Comparison of ENCODE assay signal across 17 cellular contexts in the genomic region with DNA sequence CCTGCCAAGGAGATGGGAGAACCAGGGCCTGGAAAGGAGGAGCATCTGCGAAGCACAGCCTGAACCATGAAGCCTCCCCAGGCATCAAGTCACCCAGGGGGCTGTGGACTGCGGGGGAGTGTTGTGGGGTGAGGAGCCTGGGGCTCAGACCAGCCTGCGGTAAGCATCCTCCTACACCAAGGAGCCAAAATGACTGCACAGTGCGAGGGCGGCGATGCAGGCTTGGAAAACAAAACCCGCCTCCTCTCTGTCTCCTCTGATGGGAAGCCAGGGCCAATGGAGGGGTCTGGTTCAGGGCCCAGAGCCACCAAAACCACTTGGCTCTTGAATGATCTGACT. TPM values are rescaled to one million over a fixed set of nuclear protein-coding genes. Genes with fewer than 3 reads are reported as not detected.
DNase-seq lines count a peak whose midpoint lies in the region; ATAC-seq and TF ChIP-seq lines count a peak whose summit lies in the region.
"Had no signal": no experiment of that assay in that cellular context is flagged by ENCODE, and none has a peak within 500 bp of the region (broad histone marks: within the 10 kb centered on the region; RNA-seq: fewer than 3 reads in every experiment).

No MANE protein-coding gene starts in this region.

- peak overlapping the region; percentile 46 for H3K4me3 Mint-ChIP-seq in activated T-helper 1 cell treated with anti-CD3 and anti-CD28 coated beads, Interleukin-12 subunit alpha, Interleukin-12 subunit beta, Interleukin-2, Interleukin-4 antibody, amounts not matched to agents 30 ng/mL and 10 ng/mL and 1 ng/mL, durations not matched to agents 14 hours and 24 hours and 36 hours
- peak overlapping the region in 1 of 2 donors; percentile 60 for H3K4me3 Mint-ChIP-seq in stimulated activated naive CD8-positive, alpha-beta T cell treated with anti-CD3 and anti-CD28 coated beads, Interleukin-15, amount 100 ng/mL, for 72 hours
- H3K4me3 Mint-ChIP-seq: naive B cell had no signal

- DNase-seq in right atrium auricular region (ENCODE audit: low spot score) (peak; percentile 2), cardiac septum (ENCODE audit: low spot score) (no peak), neuronal stem cell (ENCODE audit: low spot score) (no peak), NCI-H748 (lab: John Stamatoyannopoulos, UW; ENCODE audit: unreplicated experiment) (no peak), globus pallidus (ENCODE audit: low spot score) (no peak), SIG-M5 (lab: John Stamatoyannopoulos, UW) (no peak)
- DNase-seq in activated T-helper 1 cell treated with anti-CD3 and anti-CD28 coated beads, Interleukin-12 subunit alpha, Interleukin-12 subunit beta, Interleukin-2, Interleukin-4 antibody, amounts not matched to agents 30 ng/mL and 10 ng/mL and 1 ng/mL, durations not matched to agents 14 hours and 24 hours and 36 hours (ENCODE audit: low spot score) = peak; percentile 37
- no peak for DNase-seq in stimulated activated naive CD8-positive, alpha-beta T cell treated with anti-CD3 and anti-CD28 coated beads, Interleukin-15, amount 100 ng/mL, for 72 hours
- DNase-seq: activated gamma-delta T cell treated with Interleukin-2 at 50 U/mL for 16 hours; CD8-positive, alpha-beta memory T cell; esophagus squamous epithelium; glutamatergic neuron; lower lobe of right lung; naive B cell; posterior cingulate gyrus had no signal

- H2BK15ac ChIP-seq in neuronal stem cell (ENCODE audit: low read length) = no peak overlapping the region

- no peak overlapping the region for H2BK5ac ChIP-seq in neuronal stem cell (ENCODE audit: low read length)

- H3K9ac ChIP-seq in neuronal stem cell (ENCODE audit: low read depth, low read length, poor library complexity) = no peak overlapping the region

- H3K9me3 ChIP-seq in right atrium auricular region = no peaks in the 10 kb centered on the region
- H3K9me3 ChIP-seq in neuronal stem cell (replicated peaks in 1 of 2; ENCODE audit: control insufficient read depth in 2 of 2, insufficient read depth in 1 of 2, low read depth in 1 of 2, low read length in 2 of 2) = peaks cover 0 to 1% of the 10 kb centered on the region in 2 donors
- H3K9me3 ChIP-seq: esophagus squamous epithelium, lower lobe of right lung had no signal

- TF ChIP-seq CTCF in right atrium auricular region (IDR thresholded peaks at IDR 0.05) = no peak

- H3K36me3 ChIP-seq in right atrium auricular region = no peaks in the 10 kb centered on the region
- H3K36me3 ChIP-seq in neuronal stem cell (replicated peaks in 1 of 2; ENCODE audit: control insufficient read depth in 2 of 2, insufficient read depth in 2 of 2, low read length in 2 of 2) = no peaks in the 10 kb centered on the region
- H3K36me3 ChIP-seq: esophagus squamous epithelium, lower lobe of right lung had no signal

- H3K79me1 ChIP-seq in neuronal stem cell (ENCODE audit: low read depth, low read length) = no peaks in the 10 kb centered on the region

- intact Hi-C loops in cardiac septum (cut with DNase I) = no loop called here
- intact Hi-C loops in activated T-helper 1 cell treated with anti-CD3 and anti-CD28 coated beads, Interleukin-12 subunit alpha, Interleukin-12 subunit beta, Interleukin-2, Interleukin-4 antibody, amounts not matched to agents 30 ng/mL and 10 ng/mL and 1 ng/mL, durations not matched to agents 14 hours and 24 hours and 36 hours (cut with micrococcal nuclease) = loop anchor here (1.0 to 5.0 kb wide), 5 partner anchors 10 to 911 kb away; no protein-coding TSS in a partner anchor

- no peak overlapping the region for H3K4ac ChIP-seq in neuronal stem cell (ENCODE audit: low read length)

- H3K36me3 Mint-ChIP-seq in activated T-helper 1 cell treated with anti-CD3 and anti-CD28 coated beads, Interleukin-12 subunit alpha, Interleukin-12 subunit beta, Interleukin-2, Interleukin-4 antibody, amounts not matched to agents 30 ng/mL and 10 ng/mL and 1 ng/mL, durations not matched to agents 14 hours and 24 hours and 36 hours (ENCODE audit: low read depth) = peaks cover 10% of the 10 kb centered on the region
- H3K36me3 Mint-ChIP-seq: naive B cell had no signal

- H3K4me1 ChIP-seq in right atrium auricular region (no peaks in the 10 kb centered on the region), neuronal stem cell (ENCODE audit: control insufficient read depth in 2 of 2, insufficient read depth in 1 of 2, low read depth in 1 of 2, low read length in 2 of 2) (peaks cover 0 to 5% of the 10 kb centered on the region in 2 donors)
- H3K4me1 ChIP-seq: lower lobe of right lung had no signal

- H3K14ac ChIP-seq in neuronal stem cell (ENCODE audit: low read length) = no peak overlapping the region

- H2BK12ac ChIP-seq in neuronal stem cell (ENCODE audit: low read length) = no peak overlapping the region

- H2AK5ac ChIP-seq in neuronal stem cell (ENCODE audit: low read depth, low read length) = no peak overlapping the region

- peak overlapping the region; percentile 52 for H4K8ac ChIP-seq in neuronal stem cell (ENCODE audit: low read depth, low read length)

- peaks cover 75% of the 10 kb centered on the region for H3K4me1 Mint-ChIP-seq in activated T-helper 1 cell treated with anti-CD3 and anti-CD28 coated beads, Interleukin-12 subunit alpha, Interleukin-12 subunit beta, Interleukin-2, Interleukin-4 antibody, amounts not matched to agents 30 ng/mL and 10 ng/mL and 1 ng/mL, durations not matched to agents 14 hours and 24 hours and 36 hours (ENCODE audit: low read depth)
- peaks cover 15% of the 10 kb centered on the region for H3K4me1 Mint-ChIP-seq in stimulated activated naive CD8-positive, alpha-beta T cell treated with anti-CD3 and anti-CD28 coated beads, Interleukin-15, amount 100 ng/mL, for 72 hours
- H3K4me1 Mint-ChIP-seq: naive B cell had no signal

- H2BK120ac ChIP-seq in neuronal stem cell (ENCODE audit: low read depth, low read length) = no peak overlapping the region

- no CpG with 5 or more reads among the region's 7 CpGs for WGBS in neuronal stem cell (ENCODE audit: extremely low coverage in 2 of 2, insufficient read length in 2 of 2, insufficient replicate concordance in 1 of 2), 2 donors

- H3K4me3 ChIP-seq in right atrium auricular region (no peak overlapping the region), neuronal stem cell (ENCODE audit: low read length in 2 of 2) (peak overlapping the region in 1 of 2 donors; percentile 23)
- H3K4me3 ChIP-seq: esophagus squamous epithelium, lower lobe of right lung, skin epidermis had no signal

- H3K9me3 Mint-ChIP-seq in activated T-helper 1 cell treated with anti-CD3 and anti-CD28 coated beads, Interleukin-12 subunit alpha, Interleukin-12 subunit beta, Interleukin-2, Interleukin-4 antibody, amounts not matched to agents 30 ng/mL and 10 ng/mL and 1 ng/mL, durations not matched to agents 14 hours and 24 hours and 36 hours = peaks cover 16% of the 10 kb centered on the region
- H3K9me3 Mint-ChIP-seq in stimulated activated naive CD8-positive, alpha-beta T cell treated with anti-CD3 and anti-CD28 coated beads, Interleukin-15, amount 100 ng/mL, for 72 hours = peaks cover 0 to 7% of the 10 kb centered on the region in 2 donors
- H3K9me3 Mint-ChIP-seq: CD8-positive, alpha-beta memory T cell had no signal

- no peak overlapping the region for H4K91ac ChIP-seq in neuronal stem cell (ENCODE audit: low read depth, low read length, poor library complexity)

- H3K27ac Mint-ChIP-seq in activated T-helper 1 cell treated with anti-CD3 and anti-CD28 coated beads, Interleukin-12 subunit alpha, Interleukin-12 subunit beta, Interleukin-2, Interleukin-4 antibody, amounts not matched to agents 30 ng/mL and 10 ng/mL and 1 ng/mL, durations not matched to agents 14 hours and 24 hours and 36 hours = peak overlapping the region; percentile 91
- H3K27ac Mint-ChIP-seq in stimulated activated naive CD8-positive, alpha-beta T cell treated with anti-CD3 and anti-CD28 coated beads, Interleukin-15, amount 100 ng/mL, for 72 hours = no peak overlapping the region
- H3K27ac Mint-ChIP-seq: naive B cell had no signal

- ATAC-seq in stimulated activated naive CD8-positive, alpha-beta T cell treated with anti-CD3 and anti-CD28 coated beads, Interleukin-15, amount 100 ng/mL, for 72 hours = peak; percentile 75

- no peak overlapping the region for H3K23ac ChIP-seq in neuronal stem cell (ENCODE audit: low read depth, low read length, poor library complexity)

- H3K4me2 ChIP-seq in neuronal stem cell (ENCODE audit: insufficient read depth, low read length, poor library complexity, severe bottlenecking) = no peak overlapping the region

- H3K18ac ChIP-seq in neuronal stem cell (ENCODE audit: low read length) = peak overlapping the region; percentile 60

- H3K27me3 Mint-ChIP-seq in activated T-helper 1 cell treated with anti-CD3 and anti-CD28 coated beads, Interleukin-12 subunit alpha, Interleukin-12 subunit beta, Interleukin-2, Interleukin-4 antibody, amounts not matched to agents 30 ng/mL and 10 ng/mL and 1 ng/mL, durations not matched to agents 14 hours and 24 hours and 36 hours (ENCODE audit: insufficient read depth) = peaks cover 6% of the 10 kb centered on the region
- peaks cover 34% of the 10 kb centered on the region for H3K27me3 Mint-ChIP-seq in stimulated activated naive CD8-positive, alpha-beta T cell treated with anti-CD3 and anti-CD28 coated beads, Interleukin-15, amount 100 ng/mL, for 72 hours

- no peaks in the 10 kb centered on the region for H3K27me3 ChIP-seq in right atrium auricular region
- H3K27me3 ChIP-seq in neuronal stem cell (ENCODE audit: control insufficient read depth in 3 of 3, insufficient read depth in 3 of 3, low read depth in 1 of 3, low read length in 3 of 3) = peaks cover 0 to 8% (median 0%) of the 10 kb centered on the region in 3 experiments

- H2AFZ ChIP-seq in neuronal stem cell (ENCODE audit: low read length) = no peak overlapping the region

- H3K27ac ChIP-seq in right atrium auricular region = no peak overlapping the region
- H3K27ac ChIP-seq in neuronal stem cell (replicated peaks; ENCODE audit: low read length) = no peak overlapping the region
- H3K27ac ChIP-seq: esophagus squamous epithelium, lower lobe of right lung, VCaP had no signal

RNA-seq across cellular contexts. Expression of a gene that starts 18.1 kb away (rescaled TPM):
- total RNA-seq in right atrium auricular region (10 to 100 TPM in 1 of 2 donors, 1 to 10 TPM in 1; 5.4 to 16.7 TPM), cardiac septum (8.9 TPM)
- total RNA-seq in activated T-helper 1 cell treated with anti-CD3 and anti-CD28 coated beads, Interleukin-12 subunit alpha, Interleukin-12 subunit beta, Interleukin-2, Interleukin-4 antibody, amounts not matched to agents 30 ng/mL and 10 ng/mL and 1 ng/mL, durations not matched to agents 14 hours and 24 hours and 36 hours = 90.5 and 95.5 TPM in 2 replicates
- 8.2 TPM for polyA plus RNA-seq in neuronal stem cell (2013, experiment 1 of 2)
- polyA plus RNA-seq in neuronal stem cell (2013, experiment 2 of 2) = 8.4 TPM

Comparison
In these comparisons a context has a peak if more than half of its experiments do, and no peak if none do; other contexts are left out.
1. DNase-seq: peak in right atrium auricular region (single experiment) and activated T-helper 1 cell treated with anti-CD3 and anti-CD28 coated beads, Interleukin-12 subunit alpha, Interleukin-12 subunit beta, Interleukin-2, Interleukin-4 antibody, amounts not matched to agents 30 ng/mL and 10 ng/mL and 1 ng/mL, durations not matched to agents 14 hours and 24 hours and 36 hours (single experiment); none in cardiac septum (single experiment), neuronal stem cell (single experiment), stimulated activated naive CD8-positive, alpha-beta T cell treated with anti-CD3 and anti-CD28 coated beads, Interleukin-15, amount 100 ng/mL, for 72 hours (0 of 2), NCI-H748 (single experiment), globus pallidus (single experiment) and SIG-M5 (single experiment).